ENCODE assay signal across 8 cellular contexts in the genomic region with DNA sequence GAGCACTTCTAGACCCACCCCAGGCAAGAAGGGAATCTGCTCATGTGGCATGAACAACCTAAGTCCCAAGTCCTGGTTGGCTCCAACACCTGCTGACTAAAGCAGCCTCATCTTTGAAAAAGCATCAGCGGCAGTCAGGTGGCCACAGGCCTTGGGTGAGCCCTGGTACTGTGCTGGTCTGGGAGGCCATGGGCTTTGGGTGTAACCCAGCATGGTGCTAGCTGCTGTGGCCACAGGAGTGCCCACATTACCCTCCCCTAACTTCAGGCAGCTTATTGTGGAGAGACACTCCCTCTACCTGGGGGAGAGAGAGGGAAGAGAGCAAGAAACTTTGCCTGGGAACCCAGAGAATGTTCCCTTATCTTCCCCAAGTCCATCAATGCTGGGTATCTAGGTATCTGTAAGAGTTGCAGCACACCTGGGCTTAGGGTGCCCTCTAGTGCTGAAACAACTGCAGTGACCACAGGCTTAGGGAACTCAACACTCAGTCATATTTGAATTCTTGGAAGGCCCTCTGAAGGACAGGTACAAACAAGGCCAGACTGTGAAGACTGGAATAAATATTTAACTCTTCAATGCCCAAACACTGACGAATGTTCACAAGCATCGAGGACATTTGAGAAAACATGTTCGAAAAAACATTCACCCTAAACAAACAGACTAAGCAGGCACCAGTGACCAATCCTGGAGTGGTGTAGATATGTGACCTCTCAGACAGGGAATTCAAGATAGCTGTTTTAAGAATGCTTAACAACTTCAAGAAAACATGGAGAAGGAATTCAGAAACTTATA.
A peak's percentile ranks its signal among the peaks of the same experiment; 100 is the strongest.
DNase-seq lines count a peak whose midpoint lies in the region; ATAC-seq, FAIRE-seq and TF ChIP-seq lines count a peak whose summit lies in the region.

No MANE protein-coding gene starts in this region.

- peaks cover 31% of the 10 kb centered on the region for H3K79me2 ChIP-seq in HCT116 (ENCODE audit: insufficient read depth, low read length)

- no TSS peak for BruUV-seq in HCT116 (replicated peaks; lab: Mats Ljungman, UMichigan)

- no peak for TF ChIP-seq EP300 in esophagus muscularis mucosa (IDR thresholded peaks at IDR 0.05)

- ATAC-seq in HCT116 (peak; percentile 99), GM19328 (IDR thresholded peaks at IDR 0.05; ENCODE audit: unreplicated experiment) (no peak)

- H3K36me3 ChIP-seq in HCT116 (ENCODE audit: control insufficient read depth in 1 of 2, insufficient read depth in 2 of 2, low read length in 2 of 2) (peaks cover 3 to 27% of the 10 kb centered on the region in 2 experiments; a peak in 3 of 4 replicates), esophagus muscularis mucosa (peaks cover 49 to 94% (median 78%) of the 10 kb centered on the region in 4 donors)

- POLR2A ChIA-PET in HCT116 (lab: Charles Lee), result no interaction called here

- WGBS in esophagus muscularis mucosa, result 98% methylated on average over 3 of the region's 4 CpGs
- WGBS in lower leg skin, 2 donors, result 89 to 96% methylated on average over 4 of the region's 4 CpGs

- FAIRE-seq in GM12892 (lab: Jason Lieb, UNC), result no peak

- H3K9ac ChIP-seq in HCT116 (ENCODE audit: low read length), result no peak overlapping the region

- H2AFZ ChIP-seq in HCT116 (ENCODE audit: low read depth, low read length, poor library complexity, severe bottlenecking), result no peak overlapping the region

- intact Hi-C loops in HCT116 (cut with micrococcal nuclease) (loop anchor here (10.0 kb wide), 1 partner anchor 765 kb away; no protein-coding TSS in a partner anchor), esophagus muscularis mucosa (cut with DNase I) (no loop called here), lower leg skin (cut with DNase I; ENCODE audit: low total_unique reads) (no loop called here)

- no peak overlapping the region for H3K4me2 ChIP-seq in HCT116 (ENCODE audit: low read length)

- RAD21 ChIA-PET in HCT116 (lab: Charles Lee; ENCODE audit: low non-redundant PET in 1 of 2, low total read pairs in 2 of 2, uncharacterized antibody in 2 of 2, unreplicated experiment in 2 of 2), result no interaction called here

- H4K20me1 ChIP-seq in HCT116 (ENCODE audit: insufficient read depth), result no peaks in the 10 kb centered on the region

- TF ChIP-seq CTCF in HCT116 (IDR thresholded peaks at IDR 0.05 in 2 of 3, conservative IDR thresholded peaks at IDR 0.05 in 1 of 3; ENCODE audit: borderline replicate concordance in 1 of 3, insufficient read depth in 1 of 3, low read depth in 2 of 3, low read length in 2 of 3) (peak; percentile 38 to 87 (median 73); a peak in 5 of 6 replicates), esophagus muscularis mucosa (IDR thresholded peaks at IDR 0.05) (peak in 1 of 3 experiments; percentile 22), lower leg skin (IDR thresholded peaks at IDR 0.05) (no peak)

- TF ChIP-seq POLR2A in HCT116 (IDR thresholded peaks at IDR 0.05; ENCODE audit: borderline replicate concordance, extremely low read depth, insufficient read depth, insufficient read length) (no peak), GM12892 (IDR thresholded peaks at IDR 0.05; ENCODE audit: low read depth, low read length) (no peak), esophagus muscularis mucosa (IDR thresholded peaks at IDR 0.05; ENCODE audit: low read depth) (no peak), lower leg skin (IDR thresholded peaks at IDR 0.05) (no peak)

- no peak overlapping the region for H3K27ac ChIP-seq in HCT116 (ENCODE audit: low read depth, low read length)
- no peak overlapping the region for H3K27ac ChIP-seq in esophagus muscularis mucosa (replicated peaks in 1 of 4)

- TF ChIP-seq RAD21 in HCT116 (IDR thresholded peaks at IDR 0.05; ENCODE audit: low read depth), result peak; percentile 75

- H3K27me3 ChIP-seq in HCT116 (ENCODE audit: insufficient read depth, low read length), result no peaks in the 10 kb centered on the region
- H3K27me3 ChIP-seq in esophagus muscularis mucosa, result no peaks in the 10 kb centered on the region

- in situ Hi-C loops in Caki2 (cut with HindIII; ENCODE audit: low pct_unique_long_range_greater_than_20kb, low sequenced_read_pairs), result no loop called here

- peaks cover 0 to 5% of the 10 kb centered on the region in 2 experiments; a peak in 1 of 4 replicates for H3K9me3 ChIP-seq in HCT116 (ENCODE audit: control insufficient read depth in 1 of 2, insufficient read depth in 1 of 2, low read depth in 1 of 2, low read length in 2 of 2)
- peaks cover 0 to 15% (median 13%) of the 10 kb centered on the region in 4 donors for H3K9me3 ChIP-seq in esophagus muscularis mucosa

- CTCF ChIA-PET in HCT116 (lab: Charles Lee), result no interaction called here

- H3K4me1 ChIP-seq in HCT116 (ENCODE audit: control insufficient read depth in 1 of 2, insufficient read depth in 2 of 2, low read length in 2 of 2) (no peaks in the 10 kb centered on the region), esophagus muscularis mucosa (no peaks in the 10 kb centered on the region)

- DNase-seq in Caki2 (ENCODE audit: low read depth) (peak; percentile 4), HCT116 (ENCODE audit: low read depth, low spot score) (peak; percentile 33), SK-N-DZ (ENCODE audit: low spot score) (peak; percentile 42), iPS-NIHi7 (ENCODE audit: extremely low spot score) (peak; percentile 70), GM12892 (ENCODE audit: insufficient read length) (no peak), esophagus muscularis mucosa (ENCODE audit: extremely low spot score) (no peak), lower leg skin (ENCODE audit: low spot score in 2 of 2) (no peak)

- H3K4me3 ChIP-seq in HCT116 (replicated peaks in 1 of 2; ENCODE audit: low read depth in 1 of 2, low read length in 2 of 2) (no peak overlapping the region), esophagus muscularis mucosa (no peak overlapping the region), lower leg skin (ENCODE audit: low read depth, poor library complexity, severe bottlenecking) (no peak overlapping the region)

- H3K9me2 ChIP-seq in HCT116 (ENCODE audit: insufficient read depth), result no peaks in the 10 kb centered on the region

TF ChIP-seq in HCT116, 20 proteins besides CTCF, POLR2A, EP300 and RAD21:
- TF ChIP-seq SRF (IDR thresholded peaks at IDR 0.05; ENCODE audit: low read depth), result no peak
- TF ChIP-seq YY1 (IDR thresholded peaks at IDR 0.05; ENCODE audit: extremely low read depth, insufficient replicate concordance, low read depth, low read length), result no peak
- TF ChIP-seq CBX3 (IDR thresholded peaks at IDR 0.05; ENCODE audit: low read depth), result 0 out of 2 replicates have a peak, but pooled peaks have one; percentile 11
- no peak for TF ChIP-seq SIN3A (IDR thresholded peaks at IDR 0.05; ENCODE audit: low read depth)
- TF ChIP-seq POLR2AphosphoS5 (IDR thresholded peaks at IDR 0.05; ENCODE audit: low read depth, low read length), result no peak

Comparison
In these comparisons a context has a peak if more than half of its experiments do, and no peak if none do; other contexts are left out.
1. DNase-seq: peak in Caki2 (single experiment), HCT116 (single experiment), SK-N-DZ (single experiment) and iPS-NIHi7 (single experiment); none in GM12892 (single experiment), esophagus muscularis mucosa (single experiment) and lower leg skin (0 of 2).
2. CTCF ChIP-seq: peak in HCT116 (3 of 3); none in lower leg skin (0 of 3).